22 cellular contexts compared by ENCODE assay signal in the genomic region with DNA sequence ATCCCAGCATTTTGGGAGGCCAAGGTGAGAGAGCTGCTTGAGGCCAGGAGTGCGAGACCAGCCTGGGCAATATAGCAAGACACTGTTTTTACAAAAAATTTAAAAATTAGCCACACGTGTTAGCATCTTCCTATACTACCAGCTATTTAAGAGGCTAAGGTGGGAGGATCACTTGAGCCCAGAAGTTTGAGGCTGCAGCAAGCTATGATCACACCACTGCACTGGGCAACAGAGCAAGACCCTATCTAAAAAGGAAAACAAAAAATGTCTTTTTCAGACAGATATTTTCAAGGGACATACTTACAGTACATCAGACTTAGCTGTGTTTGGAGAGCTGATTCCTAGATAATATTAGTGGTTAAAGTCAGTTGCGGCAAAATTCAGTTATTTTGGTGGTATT.
"Had no signal": no experiment of that assay in that cellular context is flagged by ENCODE, and none has a peak within 500 bp of the region (broad histone marks: within the 10 kb centered on the region; RNA-seq: fewer than 3 reads in every experiment).

No MANE protein-coding gene starts in this region.

- H3K4me2 ChIP-seq: hepatocyte had no signal

- H2AFZ ChIP-seq: hepatocyte had no signal

- FAIRE-seq: endometrium, frontal cortex, keratinocyte had no signal

- H3K79me2 ChIP-seq: hepatocyte had no signal

- H3K4me3 ChIP-seq: colonic mucosa, esophagus muscularis mucosa, gastroesophageal sphincter, heart left ventricle, hepatocyte, left lung, lower lobe of right lung, mucosa of descending colon had no signal

- H3K4me1 ChIP-seq: colonic mucosa, esophagus muscularis mucosa, foreskin keratinocyte, gastroesophageal sphincter, heart left ventricle, left lung, lower lobe of right lung had no signal

- DNase-seq: colonic mucosa; cortex of kidney; effector CD8-positive, alpha-beta T cell; effector memory CD8-positive, alpha-beta T cell; endodermal cell; foreskin keratinocyte; heart left ventricle; hypothalamus; immature natural killer cell; left cardiac atrium; left lung; left ventricle myocardium superior; lower lobe of right lung; mesenchymal stem cell; mucosa of descending colon; naive B cell had no signal

- H3K27me3 ChIP-seq: colonic mucosa, esophagus muscularis mucosa, foreskin keratinocyte, gastroesophageal sphincter, heart left ventricle, hepatocyte, left lung had no signal

- H3K9me3 ChIP-seq: colonic mucosa, esophagus muscularis mucosa, gastroesophageal sphincter, heart left ventricle, left lung, lower lobe of right lung, mucosa of descending colon had no signal

- H3K36me3 ChIP-seq: colonic mucosa had no signal

- H3K27ac ChIP-seq: colonic mucosa, esophagus muscularis mucosa, foreskin keratinocyte, gastroesophageal sphincter, heart left ventricle, hepatocyte, left lung, lower lobe of right lung had no signal

- ATAC-seq: effector memory CD8-positive, alpha-beta T cell; foreskin keratinocyte; gastroesophageal sphincter; heart left ventricle; left cardiac atrium; left lung; left ventricle myocardium superior; lower lobe of right lung; mucosa of descending colon had no signal
